In the genomic region with DNA sequence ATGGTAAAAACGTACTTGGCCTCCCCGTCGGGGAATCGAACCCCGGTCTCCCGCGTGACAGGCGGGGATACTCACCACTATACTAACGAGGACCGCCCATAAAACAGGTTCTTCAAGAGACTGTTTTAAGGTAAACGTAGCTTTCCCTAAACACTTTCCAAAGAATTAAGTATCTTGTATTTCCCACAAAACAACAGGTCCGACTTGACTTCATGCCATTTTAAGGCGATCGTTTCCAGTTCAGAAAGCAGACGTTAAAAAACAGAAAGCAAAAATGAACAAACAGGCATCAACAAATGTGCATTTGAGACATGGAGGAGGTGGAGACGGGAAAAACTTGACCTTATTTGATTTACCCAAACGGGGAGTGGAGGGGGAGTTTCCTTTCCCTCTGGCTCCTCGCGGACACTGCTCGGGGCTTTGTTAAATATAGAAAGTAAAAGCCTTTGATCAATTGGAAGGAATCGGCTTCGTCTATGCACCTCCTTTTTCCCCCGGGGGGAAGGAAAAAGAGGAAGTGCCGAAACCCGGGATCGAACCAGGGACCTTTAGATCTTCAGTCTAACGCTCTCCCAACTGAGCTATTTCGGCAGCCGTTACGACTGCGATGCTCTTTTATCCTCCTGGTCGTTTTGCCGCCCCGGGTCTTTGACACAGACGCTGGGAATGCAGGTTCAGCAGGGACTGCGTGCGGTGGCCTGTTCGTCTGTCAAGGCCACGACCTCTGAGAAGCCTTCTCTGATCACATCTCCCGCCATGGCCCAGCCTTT, we compare ENCODE assay signal across 1 cellular context.
TF ChIP-seq lines count a peak whose summit lies in the region.

No MANE protein-coding gene starts in this region.

TF ChIP-seq in K562, 482 proteins besides CTCF, POLR2A, EP300 and RAD21 (continued from another document and continues in another):
- TF ChIP-seq ATF1 (CRISPR knock-in tag; IDR thresholded peaks at IDR 0.05) (no peak), ATF1 (tag; IDR thresholded peaks at IDR 0.05) (peak; percentile 71), ZNF311 (CRISPR knock-in tag; IDR thresholded peaks at IDR 0.05) (no peak), COPS2 (conservative IDR thresholded peaks at IDR 0.05) (no peak), DACH1 (IDR thresholded peaks at IDR 0.05; ENCODE audit: partially characterized antibody) (no peak), ILF3 (IDR thresholded peaks at IDR 0.05; ENCODE audit: borderline replicate concordance) (peak; percentile 32; the same call in 1 of the 2 replicates), ZNF79 (CRISPR knock-in tag; IDR thresholded peaks at IDR 0.05; ENCODE audit: low read depth) (no peak; the same call in 1 of the 2 replicates), ASH1L (IDR thresholded peaks at IDR 0.05; ENCODE audit: borderline replicate concordance, low read depth, partially characterized antibody) (no peak), ARNT (IDR thresholded peaks at IDR 0.05) (peak; percentile 87 to 88; a peak in 3 of 4 replicates), RBM39 (optimal IDR thresholded peaks at IDR 0.05; ENCODE audit: low read depth, low read length) (peak; percentile 37), NUFIP1 (IDR thresholded peaks at IDR 0.05; ENCODE audit: partially characterized antibody) (no peak), TFAM (CRISPR knock-in tag; conservative IDR thresholded peaks at IDR 0.05) (no peak), RBM14 (IDR thresholded peaks at IDR 0.05; ENCODE audit: borderline replicate concordance, insufficient read depth, low read depth, low read length) (no peak), NCOA4 (IDR thresholded peaks at IDR 0.05; ENCODE audit: partially characterized antibody) (no peak), HEY1 (CRISPR knock-in tag; IDR thresholded peaks at IDR 0.05; ENCODE audit: borderline replicate concordance) (0 out of 2 replicates have a peak, but pooled peaks have one; percentile 14), HDGF (IDR thresholded peaks at IDR 0.05) (no peak), PHB2 (IDR thresholded peaks at IDR 0.05; ENCODE audit: low read depth) (no peak), ZNF436 (CRISPR knock-in tag; IDR thresholded peaks at IDR 0.05) (no peak), ZNF133 (CRISPR knock-in tag; IDR thresholded peaks at IDR 0.05) (no peak), BRD4 (IDR thresholded peaks at IDR 0.05) (peak; percentile 84), ZFP36 (IDR thresholded peaks at IDR 0.05; ENCODE audit: low read depth, low read length, partially characterized antibody) (peak; percentile 95), CHD1 (IDR thresholded peaks at IDR 0.05; ENCODE audit: low read length) (no peak), ETV6 (IDR thresholded peaks at IDR 0.05; ENCODE audit: borderline replicate concordance in 1 of 2, low read depth in 2 of 2, low read length in 1 of 2) (no peak), ETV6 (CRISPR knock-in tag; IDR thresholded peaks at IDR 0.05; ENCODE audit: borderline replicate concordance) (no peak), KAT7 (CRISPR knock-in tag; IDR thresholded peaks at IDR 0.05; ENCODE audit: borderline replicate concordance) (no peak), HOXB6 (CRISPR knock-in tag; IDR thresholded peaks at IDR 0.05; ENCODE audit: borderline replicate concordance) (no peak), CBFA2T2 (conservative IDR thresholded peaks at IDR 0.05) (no peak), ZNF263 (CRISPR knock-in tag; IDR thresholded peaks at IDR 0.05; ENCODE audit: borderline replicate concordance) (no peak)
- TF ChIP-seq, protein P1, sequence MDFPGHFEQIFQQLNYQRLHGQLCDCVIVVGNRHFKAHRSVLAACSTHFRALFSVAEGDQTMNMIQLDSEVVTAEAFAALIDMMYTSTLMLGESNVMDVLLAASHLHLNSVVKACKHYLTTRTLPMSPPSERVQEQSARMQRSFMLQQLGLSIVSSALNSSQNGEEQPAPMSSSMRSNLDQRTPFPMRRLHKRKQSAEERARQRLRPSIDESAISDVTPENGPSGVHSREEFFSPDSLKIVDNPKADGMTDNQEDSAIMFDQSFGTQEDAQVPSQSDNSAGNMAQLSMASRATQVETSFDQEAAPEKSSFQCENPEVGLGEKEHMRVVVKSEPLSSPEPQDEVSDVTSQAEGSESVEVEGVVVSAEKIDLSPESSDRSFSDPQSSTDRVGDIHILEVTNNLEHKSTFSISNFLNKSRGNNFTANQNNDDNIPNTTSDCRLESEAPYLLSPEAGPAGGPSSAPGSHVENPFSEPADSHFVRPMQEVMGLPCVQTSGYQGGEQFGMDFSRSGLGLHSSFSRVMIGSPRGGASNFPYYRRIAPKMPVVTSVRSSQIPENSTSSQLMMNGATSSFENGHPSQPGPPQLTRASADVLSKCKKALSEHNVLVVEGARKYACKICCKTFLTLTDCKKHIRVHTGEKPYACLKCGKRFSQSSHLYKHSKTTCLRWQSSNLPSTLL (IDR thresholded peaks at IDR 0.05): peak; percentile 77
- TF ChIP-seq, protein P2, sequence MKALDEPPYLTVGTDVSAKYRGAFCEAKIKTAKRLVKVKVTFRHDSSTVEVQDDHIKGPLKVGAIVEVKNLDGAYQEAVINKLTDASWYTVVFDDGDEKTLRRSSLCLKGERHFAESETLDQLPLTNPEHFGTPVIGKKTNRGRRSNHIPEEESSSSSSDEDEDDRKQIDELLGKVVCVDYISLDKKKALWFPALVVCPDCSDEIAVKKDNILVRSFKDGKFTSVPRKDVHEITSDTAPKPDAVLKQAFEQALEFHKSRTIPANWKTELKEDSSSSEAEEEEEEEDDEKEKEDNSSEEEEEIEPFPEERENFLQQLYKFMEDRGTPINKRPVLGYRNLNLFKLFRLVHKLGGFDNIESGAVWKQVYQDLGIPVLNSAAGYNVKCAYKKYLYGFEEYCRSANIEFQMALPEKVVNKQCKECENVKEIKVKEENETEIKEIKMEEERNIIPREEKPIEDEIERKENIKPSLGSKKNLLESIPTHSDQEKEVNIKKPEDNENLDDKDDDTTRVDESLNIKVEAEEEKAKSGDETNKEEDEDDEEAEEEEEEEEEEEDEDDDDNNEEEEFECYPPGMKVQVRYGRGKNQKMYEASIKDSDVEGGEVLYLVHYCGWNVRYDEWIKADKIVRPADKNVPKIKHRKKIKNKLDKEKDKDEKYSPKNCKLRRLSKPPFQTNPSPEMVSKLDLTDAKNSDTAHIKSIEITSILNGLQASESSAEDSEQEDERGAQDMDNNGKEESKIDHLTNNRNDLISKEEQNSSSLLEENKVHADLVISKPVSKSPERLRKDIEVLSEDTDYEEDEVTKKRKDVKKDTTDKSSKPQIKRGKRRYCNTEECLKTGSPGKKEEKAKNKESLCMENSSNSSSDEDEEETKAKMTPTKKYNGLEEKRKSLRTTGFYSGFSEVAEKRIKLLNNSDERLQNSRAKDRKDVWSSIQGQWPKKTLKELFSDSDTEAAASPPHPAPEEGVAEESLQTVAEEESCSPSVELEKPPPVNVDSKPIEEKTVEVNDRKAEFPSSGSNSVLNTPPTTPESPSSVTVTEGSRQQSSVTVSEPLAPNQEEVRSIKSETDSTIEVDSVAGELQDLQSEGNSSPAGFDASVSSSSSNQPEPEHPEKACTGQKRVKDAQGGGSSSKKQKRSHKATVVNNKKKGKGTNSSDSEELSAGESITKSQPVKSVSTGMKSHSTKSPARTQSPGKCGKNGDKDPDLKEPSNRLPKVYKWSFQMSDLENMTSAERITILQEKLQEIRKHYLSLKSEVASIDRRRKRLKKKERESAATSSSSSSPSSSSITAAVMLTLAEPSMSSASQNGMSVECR (CRISPR knock-in tag; IDR thresholded peaks at IDR 0.05): no peak
- TF ChIP-seq, protein P3, sequence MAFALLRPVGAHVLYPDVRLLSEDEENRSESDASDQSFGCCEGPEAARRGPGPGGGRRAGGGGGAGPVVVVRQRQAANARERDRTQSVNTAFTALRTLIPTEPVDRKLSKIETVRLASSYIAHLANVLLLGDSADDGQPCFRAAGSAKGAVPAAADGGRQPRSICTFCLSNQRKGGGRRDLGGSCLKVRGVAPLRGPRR (CRISPR knock-in tag; IDR thresholded peaks at IDR 0.05): no peak
- TF ChIP-seq, protein P4, sequence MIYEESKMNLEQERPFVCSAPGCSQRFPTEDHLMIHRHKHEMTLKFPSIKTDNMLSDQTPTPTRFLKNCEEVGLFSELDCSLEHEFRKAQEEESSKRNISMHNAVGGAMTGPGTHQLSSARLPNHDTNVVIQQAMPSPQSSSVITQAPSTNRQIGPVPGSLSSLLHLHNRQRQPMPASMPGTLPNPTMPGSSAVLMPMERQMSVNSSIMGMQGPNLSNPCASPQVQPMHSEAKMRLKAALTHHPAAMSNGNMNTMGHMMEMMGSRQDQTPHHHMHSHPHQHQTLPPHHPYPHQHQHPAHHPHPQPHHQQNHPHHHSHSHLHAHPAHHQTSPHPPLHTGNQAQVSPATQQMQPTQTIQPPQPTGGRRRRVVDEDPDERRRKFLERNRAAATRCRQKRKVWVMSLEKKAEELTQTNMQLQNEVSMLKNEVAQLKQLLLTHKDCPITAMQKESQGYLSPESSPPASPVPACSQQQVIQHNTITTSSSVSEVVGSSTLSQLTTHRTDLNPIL (CRISPR knock-in tag; IDR thresholded peaks at IDR 0.05): no peak
- TF ChIP-seq, protein P5, sequence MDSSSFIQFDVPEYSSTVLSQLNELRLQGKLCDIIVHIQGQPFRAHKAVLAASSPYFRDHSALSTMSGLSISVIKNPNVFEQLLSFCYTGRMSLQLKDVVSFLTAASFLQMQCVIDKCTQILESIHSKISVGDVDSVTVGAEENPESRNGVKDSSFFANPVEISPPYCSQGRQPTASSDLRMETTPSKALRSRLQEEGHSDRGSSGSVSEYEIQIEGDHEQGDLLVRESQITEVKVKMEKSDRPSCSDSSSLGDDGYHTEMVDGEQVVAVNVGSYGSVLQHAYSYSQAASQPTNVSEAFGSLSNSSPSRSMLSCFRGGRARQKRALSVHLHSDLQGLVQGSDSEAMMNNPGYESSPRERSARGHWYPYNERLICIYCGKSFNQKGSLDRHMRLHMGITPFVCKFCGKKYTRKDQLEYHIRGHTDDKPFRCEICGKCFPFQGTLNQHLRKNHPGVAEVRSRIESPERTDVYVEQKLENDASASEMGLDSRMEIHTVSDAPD (CRISPR knock-in tag; IDR thresholded peaks at IDR 0.05): no peak
- TF ChIP-seq, protein P6, sequence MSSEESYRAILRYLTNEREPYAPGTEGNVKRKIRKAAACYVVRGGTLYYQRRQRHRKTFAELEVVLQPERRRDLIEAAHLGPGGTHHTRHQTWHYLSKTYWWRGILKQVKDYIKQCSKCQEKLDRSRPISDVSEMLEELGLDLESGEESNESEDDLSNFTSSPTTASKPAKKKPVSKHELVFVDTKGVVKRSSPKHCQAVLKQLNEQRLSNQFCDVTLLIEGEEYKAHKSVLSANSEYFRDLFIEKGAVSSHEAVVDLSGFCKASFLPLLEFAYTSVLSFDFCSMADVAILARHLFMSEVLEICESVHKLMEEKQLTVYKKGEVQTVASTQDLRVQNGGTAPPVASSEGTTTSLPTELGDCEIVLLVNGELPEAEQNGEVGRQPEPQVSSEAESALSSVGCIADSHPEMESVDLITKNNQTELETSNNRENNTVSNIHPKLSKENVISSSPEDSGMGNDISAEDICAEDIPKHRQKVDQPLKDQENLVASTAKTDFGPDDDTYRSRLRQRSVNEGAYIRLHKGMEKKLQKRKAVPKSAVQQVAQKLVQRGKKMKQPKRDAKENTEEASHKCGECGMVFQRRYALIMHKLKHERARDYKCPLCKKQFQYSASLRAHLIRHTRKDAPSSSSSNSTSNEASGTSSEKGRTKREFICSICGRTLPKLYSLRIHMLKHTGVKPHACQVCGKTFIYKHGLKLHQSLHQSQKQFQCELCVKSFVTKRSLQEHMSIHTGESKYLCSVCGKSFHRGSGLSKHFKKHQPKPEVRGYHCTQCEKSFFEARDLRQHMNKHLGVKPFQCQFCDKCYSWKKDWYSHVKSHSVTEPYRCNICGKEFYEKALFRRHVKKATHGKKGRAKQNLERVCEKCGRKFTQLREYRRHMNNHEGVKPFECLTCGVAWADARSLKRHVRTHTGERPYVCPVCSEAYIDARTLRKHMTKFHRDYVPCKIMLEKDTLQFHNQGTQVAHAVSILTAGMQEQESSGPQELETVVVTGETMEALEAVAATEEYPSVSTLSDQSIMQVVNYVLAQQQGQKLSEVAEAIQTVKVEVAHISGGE (CRISPR knock-in tag; IDR thresholded peaks at IDR 0.05): no peak; a peak in 2 of 6 replicates
- TF ChIP-seq, protein P7, sequence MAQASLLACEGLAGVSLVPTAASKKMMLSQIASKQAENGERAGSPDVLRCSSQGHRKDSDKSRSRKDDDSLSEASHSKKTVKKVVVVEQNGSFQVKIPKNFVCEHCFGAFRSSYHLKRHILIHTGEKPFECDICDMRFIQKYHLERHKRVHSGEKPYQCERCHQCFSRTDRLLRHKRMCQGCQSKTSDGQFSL (CRISPR knock-in tag; IDR thresholded peaks at IDR 0.05): no peak; the same call in 1 of the 2 replicates
- TF ChIP-seq, protein P7 (tag; IDR thresholded peaks at IDR 0.05): no peak; a peak in 1 of 4 replicates
